Comparison of ENCODE assay signal across 8 cellular contexts in the genomic region with DNA sequence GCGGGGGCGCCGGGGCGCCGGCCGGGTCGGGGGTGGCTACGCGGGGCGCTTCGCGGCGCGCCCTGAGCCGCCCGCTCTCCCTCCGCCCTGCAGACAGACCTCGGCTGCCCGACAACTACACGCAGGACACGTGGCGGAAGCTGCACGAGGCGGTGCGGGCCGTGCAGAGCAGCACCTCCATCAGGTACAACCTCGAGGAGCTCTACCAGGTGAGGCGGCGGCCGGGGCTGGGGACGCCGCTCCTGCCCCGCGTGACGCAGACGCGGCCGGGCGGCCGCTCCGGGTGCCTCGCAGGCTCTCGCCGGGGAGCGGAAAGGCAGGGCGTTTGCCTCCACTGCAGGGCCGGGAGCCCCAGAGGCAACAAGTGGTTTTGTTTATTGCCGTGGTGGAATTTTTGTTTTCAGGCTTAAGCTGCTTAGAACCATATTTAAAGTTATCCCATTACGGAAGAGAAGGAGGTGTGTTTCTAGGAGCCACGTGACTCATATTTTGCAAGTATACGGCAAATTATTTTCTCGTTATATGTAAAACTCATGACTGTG. TPM values are rescaled to one million over a fixed set of nuclear protein-coding genes. Genes with fewer than 3 reads are reported as not detected.
DNase-seq lines count a peak whose midpoint lies in the region; ATAC-seq and TF ChIP-seq lines count a peak whose summit lies in the region.

No MANE protein-coding gene starts in this region.

- ATAC-seq in GM18868 (IDR thresholded peaks at IDR 0.05; ENCODE audit: unreplicated experiment) (peak; percentile 37), HG03108 (IDR thresholded peaks at IDR 0.05; ENCODE audit: unreplicated experiment) (peak; percentile 24)
- ATAC-seq in stimulated activated naive B cell treated with anti-CD40 and anti-IgM and Interleukin-4, amounts not matched to agents 10 μg/mL and 1 μg/mL and 100 μg/mL, for 72 hours (replicated peaks): peak; percentile 60 to 63

- H3K9me3 Mint-ChIP-seq in stimulated activated naive B cell treated with anti-CD40 and anti-IgM and Interleukin-4, amounts not matched to agents 10 μg/mL and 1 μg/mL and 100 μg/mL, for 72 hours: peaks cover 0 to 2% of the 10 kb centered on the region in 2 donors

- H3K4me3 ChIP-seq in epithelial cell of proximal tubule (ENCODE audit: low read depth, low read length): peak overlapping the region; percentile 96

- H3K4me3 Mint-ChIP-seq in stimulated activated naive B cell treated with anti-CD40 and anti-IgM and Interleukin-4, amounts not matched to agents 10 μg/mL and 1 μg/mL and 100 μg/mL, for 72 hours: peak overlapping the region; percentile 82 to 83

- no peaks in the 10 kb centered on the region for H3K27me3 Mint-ChIP-seq in stimulated activated naive B cell treated with anti-CD40 and anti-IgM and Interleukin-4, amounts not matched to agents 10 μg/mL and 1 μg/mL and 100 μg/mL, for 72 hours

- peaks cover 21 to 33% of the 10 kb centered on the region in 2 donors for H3K36me3 Mint-ChIP-seq in stimulated activated naive B cell treated with anti-CD40 and anti-IgM and Interleukin-4, amounts not matched to agents 10 μg/mL and 1 μg/mL and 100 μg/mL, for 72 hours

- no peak for TF ChIP-seq CTCF in epithelial cell of proximal tubule (conservative IDR thresholded peaks at IDR 0.05; ENCODE audit: low read depth, low read length)

- DNase-seq in AG08396 (ENCODE audit: low spot score) (peak; percentile 50), NOMO-1 treated with DMSO at 0.1 percent for 48 hours (lab: John Stamatoyannopoulos, UW; ENCODE audit: unreplicated experiment) (peak; percentile 49), epithelial cell of proximal tubule (ENCODE audit: low read depth) (no peak), myocyte (ENCODE audit: low read depth) (peak; percentile 60)
- peak; percentile 68 for DNase-seq in activated CD8-positive, alpha-beta memory T cell treated with anti-CD3 and anti-CD28 coated beads, Interleukin-2, amount 50 U/mL, for 4 hours
- DNase-seq in stimulated activated naive B cell treated with anti-CD40 and anti-IgM and Interleukin-4, amounts not matched to agents 10 μg/mL and 1 μg/mL and 100 μg/mL, for 72 hours: peak; percentile 65

- H3K4me1 Mint-ChIP-seq in stimulated activated naive B cell treated with anti-CD40 and anti-IgM and Interleukin-4, amounts not matched to agents 10 μg/mL and 1 μg/mL and 100 μg/mL, for 72 hours: peaks cover 32 to 46% of the 10 kb centered on the region in 2 donors

- peak overlapping the region; percentile 73 for H3K27ac Mint-ChIP-seq in stimulated activated naive B cell treated with anti-CD40 and anti-IgM and Interleukin-4, amounts not matched to agents 10 μg/mL and 1 μg/mL and 100 μg/mL, for 72 hours

RNA-seq across cellular contexts. Expression of a gene that starts 0.5 kb away (rescaled TPM):
- total RNA-seq in epithelial cell of proximal tubule (57.9 and 139 TPM in 2 replicates), myocyte (108 and 130 TPM in 2 replicates)
- polyA plus RNA-seq in myocyte (2012): 52.7 TPM

RNA-seq across cellular contexts. Expression of a gene that starts 1.5 kb away (rescaled TPM):
- 40.9 and 56.2 TPM in 2 replicates for total RNA-seq in epithelial cell of proximal tubule
- 53.3 and 63.2 TPM in 2 replicates for total RNA-seq in myocyte
- polyA plus RNA-seq in myocyte (2012): 38.4 TPM

RNA-seq across cellular contexts. Expression of a gene that starts 51.5 kb away (rescaled TPM):
- total RNA-seq in epithelial cell of proximal tubule (not detected in 2 replicates), myocyte (not detected in 2 replicates)
- polyA plus RNA-seq in myocyte (2012): 0.11 TPM
